Comparison of ENCODE assay signal across 17 cellular contexts in genomic region chr6:41489284-41489851, GRCh38. TPM values are rescaled to one million over a fixed set of nuclear protein-coding genes. Genes with fewer than 3 reads are reported as not detected.
DNase-seq lines count a peak whose midpoint lies in the region; ATAC-seq, FAIRE-seq and TF ChIP-seq lines count a peak whose summit lies in the region.
"Had no signal": no experiment of that assay in that cellular context is flagged by ENCODE, and none has a peak within 500 bp of the region (broad histone marks: within the 10 kb centered on the region; RNA-seq: fewer than 3 reads in every experiment).

No MANE protein-coding gene starts in this region.

- H3K4me3 Mint-ChIP-seq in brain: peak overlapping the region in 3 of 5 experiments; percentile 10 to 46 (median 45)
- H3K4me3 Mint-ChIP-seq in naive B cell: peak overlapping the region in 1 of 8 donors; percentile 4
- H3K4me3 Mint-ChIP-seq: B cell; stimulated activated effector memory CD8-positive, alpha-beta T cell treated with anti-CD3 and anti-CD28 coated beads, Interleukin-12 subunit alpha, Interleukin-12 subunit beta, amount 100 ng/mL, for 72 hours had no signal

- peaks cover 7% of the 10 kb centered on the region for H3K27me3 Mint-ChIP-seq in brain
- peaks cover 16 to 57% (median 49%) of the 10 kb centered on the region in 3 donors for H3K27me3 Mint-ChIP-seq in naive B cell

- no peak overlapping the region for H3K27ac ChIP-seq in small intestine (ENCODE audit: low read depth in 1 of 2, low read length in 1 of 2)
- H3K27ac ChIP-seq: cardiac muscle cell, pancreas had no signal

- H3K36me3 ChIP-seq in BE2C (no peaks in the 10 kb centered on the region), small intestine (ENCODE audit: control insufficient read depth in 2 of 2, insufficient read depth in 2 of 2, low read length in 2 of 2) (no peaks in the 10 kb centered on the region)
- H3K36me3 ChIP-seq: cardiac muscle cell, pancreas had no signal

- H3K9me3 ChIP-seq in BE2C: no peaks in the 10 kb centered on the region
- H3K9me3 ChIP-seq in small intestine (ENCODE audit: control insufficient read depth, low read depth): no peaks in the 10 kb centered on the region
- H3K9me3 ChIP-seq: pancreas had no signal

- ATAC-seq in naive B cell (ENCODE audit: low read depth in 2 of 2) (no peak), GM21619 (IDR thresholded peaks at IDR 0.05; ENCODE audit: unreplicated experiment) (no peak), GM21390 (IDR thresholded peaks at IDR 0.05; ENCODE audit: unreplicated experiment) (no peak)

- H3K9me3 Mint-ChIP-seq in brain: no peaks in the 10 kb centered on the region
- H3K9me3 Mint-ChIP-seq in naive B cell: no peaks in the 10 kb centered on the region
- H3K9me3 Mint-ChIP-seq: stimulated activated effector memory CD8-positive, alpha-beta T cell treated with anti-CD3 and anti-CD28 coated beads, Interleukin-12 subunit alpha, Interleukin-12 subunit beta, amount 100 ng/mL, for 72 hours had no signal

- no peak overlapping the region for H3K4me3 ChIP-seq in BE2C (ENCODE audit: low read depth, low read length)
- H3K4me3 ChIP-seq in HFF-Myc (replicated peaks; ENCODE audit: low read depth, low read length): 0 out of 2 replicates have a peak overlapping the region, but pooled peaks have one; percentile 15
- H3K4me3 ChIP-seq in small intestine (ENCODE audit: low read depth in 1 of 2, low read length in 2 of 2): no peak overlapping the region
- H3K4me3 ChIP-seq: cardiac muscle cell, pancreas had no signal

- 68 to 72% (median 69%) methylated on average over 15 of the region's 15 CpGs for WGBS in small intestine, 3 donors

- TF ChIP-seq CTCF in BE2C (IDR thresholded peaks at IDR 0.05; ENCODE audit: low read depth, low read length): no peak
- TF ChIP-seq CTCF in HFF-Myc (IDR thresholded peaks at IDR 0.05; ENCODE audit: low read depth, low read length, missing control alignments): no peak
- TF ChIP-seq CTCF in brain (conservative IDR thresholded peaks at IDR 0.05): no peak

- peak overlapping the region in 4 of 5 experiments; percentile 15 to 89 (median 78) for H3K27ac Mint-ChIP-seq in brain
- H3K27ac Mint-ChIP-seq in naive B cell: peak overlapping the region in 4 of 6 donors; percentile 10 to 85 (median 50)
- H3K27ac Mint-ChIP-seq: B cell had no signal

- peak; percentile 73 for DNase-seq in BE2C
- peak; percentile 82 for DNase-seq in HFF-Myc (ENCODE audit: extremely low read depth, low read depth)
- no peak for DNase-seq in naive B cell
- no peak for DNase-seq in effector CD8-positive, alpha-beta T cell (lab: John Stamatoyannopoulos, UW)
- DNase-seq in small intestine: no peak
- DNase-seq: activated CD8-positive, alpha-beta memory T cell treated with anti-CD3 and anti-CD28 coated beads for 24 hours; activated naive CD4-positive, alpha-beta T cell; MM.1S; pancreas; stimulated activated CD4-positive, alpha-beta T cell treated with anti-CD3 and anti-CD28 coated beads, Interleukin-1b, Interleukin-23, amount 100 ng/mL, for 48 hours had no signal

- peaks cover 5% of the 10 kb centered on the region; the same call in 1 of the 2 replicates for H3K4me1 ChIP-seq in BE2C
- no peaks in the 10 kb centered on the region for H3K4me1 ChIP-seq in small intestine (ENCODE audit: control insufficient read depth in 2 of 2, insufficient read depth in 1 of 2, low read depth in 1 of 2, low read length in 1 of 2)
- H3K4me1 ChIP-seq: pancreas had no signal

- H3K27me3 ChIP-seq in BE2C: no peaks in the 10 kb centered on the region
- H3K27me3 ChIP-seq in small intestine (ENCODE audit: control insufficient read depth in 2 of 2, insufficient read depth in 2 of 2, low read length in 2 of 2): peaks cover 0 to 2% of the 10 kb centered on the region in 2 donors
- H3K27me3 ChIP-seq: cardiac muscle cell, pancreas had no signal

- H3K36me3 Mint-ChIP-seq in brain (no peaks in the 10 kb centered on the region), naive B cell (no peaks in the 10 kb centered on the region)
- H3K36me3 Mint-ChIP-seq: stimulated activated effector memory CD8-positive, alpha-beta T cell treated with anti-CD3 and anti-CD28 coated beads, Interleukin-12 subunit alpha, Interleukin-12 subunit beta, amount 100 ng/mL, for 72 hours had no signal

- H3K4me1 Mint-ChIP-seq in brain (peaks cover 83% of the 10 kb centered on the region), naive B cell (peaks cover 16 to 36% (median 21%) of the 10 kb centered on the region in 3 donors)

- no peak for FAIRE-seq in small intestine (lab: Jason Lieb, UNC)
- FAIRE-seq: pancreas, RCC 7860 had no signal

RNA-seq across cellular contexts. Expression of gene FOXP4, which starts 56.8 kb away (rescaled TPM):
- polyA plus RNA-seq in BE2C (2012; ENCODE audit: insufficient read depth, insufficient read length, low read depth): 42.7 TPM
- polyA plus RNA-seq in brain (ENCODE audit: insufficient read depth, low read depth, low replicate concordance): 184 TPM
- 1 to 10 TPM in 5 of 6 donors, under 1 TPM in 1; 0.55 to 4.7 (median 2.2) TPM for polyA plus RNA-seq in naive B cell (ENCODE audit: low read depth in 6 of 6)
- 10 to 100 TPM; 13.8 to 18.5 (median 14.3) TPM for polyA plus RNA-seq in small intestine

Comparison
In these comparisons a context has a peak if more than half of its experiments do, and no peak if none do; other contexts are left out.
1. DNase-seq: peak in BE2C (single experiment) and HFF-Myc (single experiment); none in naive B cell (single experiment), effector CD8-positive, alpha-beta T cell (single experiment) and small intestine (single experiment).